1 cellular context compared by ENCODE assay signal in genomic region chr2:9991829-9992273, GRCh38.
A peak's percentile ranks its signal among the peaks of the same experiment; 100 is the strongest.
TF ChIP-seq lines count a peak whose summit lies in the region.

No MANE protein-coding gene starts in this region.

TF ChIP-seq in endothelial cell of umbilical vein, 7 proteins besides CTCF, POLR2A, EP300 and RAD21 (continued from another document):
- no peak for TF ChIP-seq MAX (IDR thresholded peaks at IDR 0.05; ENCODE audit: insufficient read depth, insufficient read length)
- TF ChIP-seq GATA2 (IDR thresholded peaks at IDR 0.05; ENCODE audit: insufficient read depth, insufficient read length, low read depth, low read length), result peak; percentile 43
- peak; percentile 68 for TF ChIP-seq FOS (IDR thresholded peaks at IDR 0.05; ENCODE audit: borderline replicate concordance, insufficient read depth, low read length)
- TF ChIP-seq JUN (IDR thresholded peaks at IDR 0.05; ENCODE audit: borderline replicate concordance, insufficient read depth, insufficient read length, low read depth), result peak; percentile 41
- no peak for TF ChIP-seq MYC (IDR thresholded peaks at IDR 0.05; ENCODE audit: low read depth, low read length)
